Comparison of ENCODE assay signal across 6 cellular contexts in the genomic region with DNA sequence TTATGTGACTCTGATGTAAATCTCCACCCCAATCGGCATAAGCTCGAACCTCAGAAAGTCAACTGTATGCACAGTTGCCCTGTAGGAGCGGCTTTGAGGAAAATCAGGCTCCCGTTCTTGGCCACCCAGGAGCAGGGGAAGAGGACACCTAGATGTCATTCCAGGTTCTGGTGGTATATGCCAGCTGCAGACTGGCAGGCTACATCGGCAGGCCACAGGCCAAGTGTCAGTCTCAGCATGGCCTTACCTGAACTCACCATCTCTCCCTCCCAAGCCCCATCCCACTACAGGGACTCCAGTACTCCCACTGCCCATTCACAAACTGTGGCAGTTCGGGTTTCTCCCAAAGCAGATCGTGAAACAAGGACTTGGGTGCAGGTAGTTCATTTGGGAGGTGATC.
"Had no signal": no experiment of that assay in that cellular context is flagged by ENCODE, and none has a peak within 500 bp of the region (broad histone marks: within the 10 kb centered on the region; RNA-seq: fewer than 3 reads in every experiment).

No MANE protein-coding gene starts in this region.

- H3K4me3 ChIP-seq: GM23338, K562 had no signal

- H2AFZ ChIP-seq: GM23338 had no signal

- FAIRE-seq: HTR-8/SVneo, K562 had no signal

- ATAC-seq: GM23338, K562 had no signal

- H3K4me2 ChIP-seq: GM23338 had no signal

- DNase-seq: H7, HCEC 1CT, IMR-90 had no signal
